Comparison of ENCODE assay signal across 8 cellular contexts in genomic region chr12:54207539-54208267, GRCh38. TPM values are rescaled to one million over a fixed set of nuclear protein-coding genes. Genes with fewer than 3 reads are reported as not detected.
DNase-seq lines count a peak whose midpoint lies in the region; ATAC-seq and TF ChIP-seq lines count a peak whose summit lies in the region.

No MANE protein-coding gene starts in this region.

- H2AFZ ChIP-seq in GM23248: no peak overlapping the region

- no peak for TF ChIP-seq POLR2A in breast epithelium (IDR thresholded peaks at IDR 0.05)

- H3K27me3 ChIP-seq in GM23248 (replicated peaks; ENCODE audit: insufficient read depth) (no peaks in the 10 kb centered on the region; the same call in 1 of the 2 replicates), WERI-Rb-1 (ENCODE audit: insufficient read depth, low read depth, severe bottlenecking) (no peaks in the 10 kb centered on the region), breast epithelium (no peaks in the 10 kb centered on the region)

- H3F3A ChIP-seq in GM23248 (ENCODE audit: insufficient read depth): no peaks in the 10 kb centered on the region

- no peak overlapping the region for H3K4me2 ChIP-seq in GM23248 (ENCODE audit: unreplicated experiment)

- no peaks in the 10 kb centered on the region for H3K9me2 ChIP-seq in GM23248 (ENCODE audit: insufficient read depth)

- peak; percentile 96 for TF ChIP-seq CTCF in WERI-Rb-1 (IDR thresholded peaks at IDR 0.05; ENCODE audit: low read depth, low read length)
- TF ChIP-seq CTCF in breast epithelium (IDR thresholded peaks at IDR 0.05): peak; percentile 91 to 94 (median 94)

- no peaks in the 10 kb centered on the region for H3K4me1 ChIP-seq in GM23248 (ENCODE audit: insufficient read depth)
- no peaks in the 10 kb centered on the region for H3K4me1 ChIP-seq in breast epithelium

- WGBS in GM23248 (ENCODE audit: low coverage in 1 of 2, low lambda C conversion rate in 2 of 2, missing lambda C conversion rate in 2 of 2), 2 experiments: 24 to 28% methylated on average over 16 of the region's 16 CpGs

- H3K4me3 ChIP-seq in GM23248 (no peak overlapping the region), WERI-Rb-1 (ENCODE audit: low read depth, low read length) (no peak overlapping the region; the same call in 1 of the 2 replicates), breast epithelium (no peak overlapping the region)

- intact Hi-C loops in breast epithelium (cut with DNase I; ENCODE audit: low total_unique reads): loop anchor here (10.0 kb wide), 1 partner anchor 203 kb away; the partner anchor contains the start of genes HOXC8 and HOXC9

- no peaks in the 10 kb centered on the region for H3K79me2 ChIP-seq in GM23248 (ENCODE audit: insufficient read depth)

- no peaks in the 10 kb centered on the region for H4K20me1 ChIP-seq in GM23248 (ENCODE audit: insufficient read depth)

- DNase-seq in DMS114 treated with DMSO at 0.1 percent for 48 hours (lab: John Stamatoyannopoulos, UW; ENCODE audit: unreplicated experiment): peak; percentile 30
- peak; percentile 70 for DNase-seq in GM23248
- DNase-seq in NCI-H1694 (lab: John Stamatoyannopoulos, UW): peak; percentile 69
- DNase-seq in WERI-Rb-1: peak; percentile 92
- peak; percentile 60 to 78 for DNase-seq in breast epithelium (ENCODE audit: low spot score in 2 of 2)
- DNase-seq in left kidney (ENCODE audit: low read depth, low spot score): peak; percentile 96
- peak; percentile 52 to 81 (median 66) for DNase-seq in stimulated activated CD4-positive, alpha-beta T cell treated with anti-CD3 and anti-CD28 coated beads, TNF-alpha, amount 100 ng/mL, for 24 hours (ENCODE audit: low read depth in 3 of 3)

- in situ Hi-C loops in GM23248 (cut with MboI): loop anchor here (10.0 kb wide), 1 partner anchor 453 kb away; the partner anchor contains the start of gene CISTR

- no peak overlapping the region for H3K9ac ChIP-seq in GM23248

- H3K9me3 ChIP-seq in GM23248 (ENCODE audit: low read depth) (no peaks in the 10 kb centered on the region), WERI-Rb-1 (ENCODE audit: severe bottlenecking) (no peaks in the 10 kb centered on the region), breast epithelium (no peaks in the 10 kb centered on the region)

- ATAC-seq in HG03571 (IDR thresholded peaks at IDR 0.05; ENCODE audit: unreplicated experiment): no peak

- H3K36me3 ChIP-seq in GM23248 (ENCODE audit: low read depth): no peaks in the 10 kb centered on the region
- no peaks in the 10 kb centered on the region for H3K36me3 ChIP-seq in WERI-Rb-1
- no peaks in the 10 kb centered on the region for H3K36me3 ChIP-seq in breast epithelium

- H3K27ac ChIP-seq in GM23248 (no peak overlapping the region), WERI-Rb-1 (peak overlapping the region; percentile 58), breast epithelium (no peak overlapping the region)

RNA-seq across cellular contexts. Expression of gene SMUG1, which starts 18.9 kb away (rescaled TPM):
- 34.5 and 38.2 TPM in 2 replicates for total RNA-seq in GM23248 (2014; rRNA removed; shearing (Covaris generic))
- 48.5 and 49.5 TPM in 2 replicates for polyA plus RNA-seq in GM23248 (2016; fragmentation: Nextera tagmentation; extraction: Ambion mirVana)
- 10 to 100 TPM; 29.6 to 55.4 (median 46.4) TPM for total RNA-seq in breast epithelium

Comparison
In these comparisons a context has a peak if more than half of its experiments do, and no peak if none do; other contexts are left out.
1. DNase-seq: peak in every context shown above with its lines; median percentile 96 in left kidney; 92 in WERI-Rb-1; 70 in GM23248; 69 in NCI-H1694; 69 in breast epithelium; 66 in stimulated activated CD4-positive, alpha-beta T cell treated with anti-CD3 and anti-CD28 coated beads, TNF-alpha, amount 100 ng/mL, for 24 hours; 30 in DMS114 treated with DMSO at 0.1 percent for 48 hours.